24 cellular contexts compared by ENCODE assay signal in the genomic region with DNA sequence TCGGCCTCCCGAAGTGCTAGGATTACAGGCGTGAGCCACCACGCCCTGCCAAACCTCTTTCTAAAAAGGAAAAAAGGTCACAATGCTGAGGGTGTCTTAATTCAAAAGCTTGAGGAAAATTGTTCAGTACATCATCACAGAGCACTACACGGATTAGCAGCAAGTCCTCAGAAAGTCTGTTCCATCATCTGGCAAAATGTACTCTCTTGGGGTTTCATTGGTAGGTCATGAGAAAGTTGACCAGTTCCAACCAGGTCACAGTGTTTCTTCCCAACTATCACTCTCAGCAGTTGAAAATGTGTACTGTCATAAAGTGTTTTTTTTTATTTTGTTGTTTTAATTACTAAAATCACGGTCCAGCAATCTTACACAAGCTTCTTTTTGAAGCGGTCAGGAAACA.
"Had no signal": no experiment of that assay in that cellular context is flagged by ENCODE, and none has a peak within 500 bp of the region (broad histone marks: within the 10 kb centered on the region; RNA-seq: fewer than 3 reads in every experiment).

No MANE protein-coding gene starts in this region.

- H3K4me1 ChIP-seq: colonic mucosa, gastrocnemius medialis had no signal

- ATAC-seq: effector memory CD8-positive, alpha-beta T cell; esophagus mucosa; left lung; lower lobe of right lung; mucosa of descending colon had no signal

- DNase-seq: colonic mucosa; cortex of kidney; effector CD8-positive, alpha-beta T cell; effector memory CD8-positive, alpha-beta T cell; endodermal cell; erythroblast; esophagus squamous epithelium; foreskin fibroblast; foreskin melanocyte; gastrocnemius medialis; glutamatergic neuron; head of caudate nucleus; immature natural killer cell; islet precursor cell; kidney; kidney glomerular epithelial cell; left lung; lower lobe of right lung; mesenchymal stem cell; mucosa of descending colon; naive B cell had no signal

- H3K4me3 ChIP-seq: colonic mucosa, esophagus squamous epithelium, gastrocnemius medialis, hepatocyte, left lung, lower lobe of right lung, mucosa of descending colon had no signal

- H3K36me3 ChIP-seq: colonic mucosa, esophagus squamous epithelium, gastrocnemius medialis, left lung, lower lobe of right lung had no signal

- H3K9me3 ChIP-seq: colonic mucosa, gastrocnemius medialis had no signal

- H3K27me3 ChIP-seq: colonic mucosa, esophagus squamous epithelium, gastrocnemius medialis, hepatocyte, left lung had no signal

- H3K27ac ChIP-seq: colonic mucosa, epithelial cell of prostate, esophagus squamous epithelium, gastrocnemius medialis, hepatocyte, left lung, lower lobe of right lung had no signal
